Comparison of ENCODE assay signal across 2 cellular contexts in the genomic region with DNA sequence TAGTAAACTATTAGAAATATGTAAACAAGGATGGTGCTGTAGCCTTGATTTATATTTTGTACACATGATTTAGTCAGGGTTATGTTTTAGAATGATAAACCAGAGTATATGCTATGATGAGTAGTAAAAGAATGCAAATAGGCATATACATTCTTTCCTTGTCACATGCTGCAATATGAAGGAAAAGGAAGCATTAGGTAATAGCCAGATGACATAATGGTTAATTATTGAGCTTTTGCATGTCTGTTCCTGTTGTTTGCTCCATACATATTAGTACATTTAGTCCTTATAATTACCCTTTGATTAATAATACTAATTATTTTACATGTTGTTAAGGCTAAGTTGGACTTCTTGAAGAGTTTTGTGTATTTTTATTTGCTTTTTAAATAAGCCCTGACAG.
TF ChIP-seq lines count a peak whose summit lies in the region.

No MANE protein-coding gene starts in this region.

TF ChIP-seq in Ishikawa, 13 proteins besides CTCF, POLR2A, EP300 and RAD21:
- TF ChIP-seq, protein P1, sequence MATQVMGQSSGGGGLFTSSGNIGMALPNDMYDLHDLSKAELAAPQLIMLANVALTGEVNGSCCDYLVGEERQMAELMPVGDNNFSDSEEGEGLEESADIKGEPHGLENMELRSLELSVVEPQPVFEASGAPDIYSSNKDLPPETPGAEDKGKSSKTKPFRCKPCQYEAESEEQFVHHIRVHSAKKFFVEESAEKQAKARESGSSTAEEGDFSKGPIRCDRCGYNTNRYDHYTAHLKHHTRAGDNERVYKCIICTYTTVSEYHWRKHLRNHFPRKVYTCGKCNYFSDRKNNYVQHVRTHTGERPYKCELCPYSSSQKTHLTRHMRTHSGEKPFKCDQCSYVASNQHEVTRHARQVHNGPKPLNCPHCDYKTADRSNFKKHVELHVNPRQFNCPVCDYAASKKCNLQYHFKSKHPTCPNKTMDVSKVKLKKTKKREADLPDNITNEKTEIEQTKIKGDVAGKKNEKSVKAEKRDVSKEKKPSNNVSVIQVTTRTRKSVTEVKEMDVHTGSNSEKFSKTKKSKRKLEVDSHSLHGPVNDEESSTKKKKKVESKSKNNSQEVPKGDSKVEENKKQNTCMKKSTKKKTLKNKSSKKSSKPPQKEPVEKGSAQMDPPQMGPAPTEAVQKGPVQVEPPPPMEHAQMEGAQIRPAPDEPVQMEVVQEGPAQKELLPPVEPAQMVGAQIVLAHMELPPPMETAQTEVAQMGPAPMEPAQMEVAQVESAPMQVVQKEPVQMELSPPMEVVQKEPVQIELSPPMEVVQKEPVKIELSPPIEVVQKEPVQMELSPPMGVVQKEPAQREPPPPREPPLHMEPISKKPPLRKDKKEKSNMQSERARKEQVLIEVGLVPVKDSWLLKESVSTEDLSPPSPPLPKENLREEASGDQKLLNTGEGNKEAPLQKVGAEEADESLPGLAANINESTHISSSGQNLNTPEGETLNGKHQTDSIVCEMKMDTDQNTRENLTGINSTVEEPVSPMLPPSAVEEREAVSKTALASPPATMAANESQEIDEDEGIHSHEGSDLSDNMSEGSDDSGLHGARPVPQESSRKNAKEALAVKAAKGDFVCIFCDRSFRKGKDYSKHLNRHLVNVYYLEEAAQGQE (IDR thresholded peaks at IDR 0.05; ENCODE audit: low read depth), result no peak
- TF ChIP-seq ZBTB7A (IDR thresholded peaks at IDR 0.05; ENCODE audit: low read depth), result no peak
- no peak for TF ChIP-seq CEBPB (IDR thresholded peaks at IDR 0.05)
- no peak for TF ChIP-seq EGR1 (IDR thresholded peaks at IDR 0.05)
- TF ChIP-seq CREB1 (IDR thresholded peaks at IDR 0.05; ENCODE audit: low read depth), result no peak
- no peak for TF ChIP-seq FOXM1 (IDR thresholded peaks at IDR 0.05; ENCODE audit: borderline replicate concordance, low read depth)
- TF ChIP-seq, protein P2, sequence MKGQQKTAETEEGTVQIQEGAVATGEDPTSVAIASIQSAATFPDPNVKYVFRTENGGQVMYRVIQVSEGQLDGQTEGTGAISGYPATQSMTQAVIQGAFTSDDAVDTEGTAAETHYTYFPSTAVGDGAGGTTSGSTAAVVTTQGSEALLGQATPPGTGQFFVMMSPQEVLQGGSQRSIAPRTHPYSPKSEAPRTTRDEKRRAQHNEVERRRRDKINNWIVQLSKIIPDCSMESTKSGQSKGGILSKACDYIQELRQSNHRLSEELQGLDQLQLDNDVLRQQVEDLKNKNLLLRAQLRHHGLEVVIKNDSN (IDR thresholded peaks at IDR 0.05), result peak; percentile 39; the same call in 1 of the 2 replicates
- no peak for TF ChIP-seq MAX (IDR thresholded peaks at IDR 0.05)

TF ChIP-seq in GM12878, 131 proteins besides CTCF, POLR2A, EP300 and RAD21 (continued from another document):
- TF ChIP-seq ZBTB4 (CRISPR knock-in tag; IDR thresholded peaks at IDR 0.05) (no peak), STAT3 (IDR thresholded peaks at IDR 0.05; ENCODE audit: low read depth, low read length) (no peak), ETV6 (conservative IDR thresholded peaks at IDR 0.05 in 1 of 2, IDR thresholded peaks at IDR 0.05 in 1 of 2; ENCODE audit: borderline replicate concordance in 1 of 2, low read depth in 1 of 2) (no peak), SIN3A (IDR thresholded peaks at IDR 0.05; ENCODE audit: low read depth, low read length) (no peak)
- TF ChIP-seq, protein P3, sequence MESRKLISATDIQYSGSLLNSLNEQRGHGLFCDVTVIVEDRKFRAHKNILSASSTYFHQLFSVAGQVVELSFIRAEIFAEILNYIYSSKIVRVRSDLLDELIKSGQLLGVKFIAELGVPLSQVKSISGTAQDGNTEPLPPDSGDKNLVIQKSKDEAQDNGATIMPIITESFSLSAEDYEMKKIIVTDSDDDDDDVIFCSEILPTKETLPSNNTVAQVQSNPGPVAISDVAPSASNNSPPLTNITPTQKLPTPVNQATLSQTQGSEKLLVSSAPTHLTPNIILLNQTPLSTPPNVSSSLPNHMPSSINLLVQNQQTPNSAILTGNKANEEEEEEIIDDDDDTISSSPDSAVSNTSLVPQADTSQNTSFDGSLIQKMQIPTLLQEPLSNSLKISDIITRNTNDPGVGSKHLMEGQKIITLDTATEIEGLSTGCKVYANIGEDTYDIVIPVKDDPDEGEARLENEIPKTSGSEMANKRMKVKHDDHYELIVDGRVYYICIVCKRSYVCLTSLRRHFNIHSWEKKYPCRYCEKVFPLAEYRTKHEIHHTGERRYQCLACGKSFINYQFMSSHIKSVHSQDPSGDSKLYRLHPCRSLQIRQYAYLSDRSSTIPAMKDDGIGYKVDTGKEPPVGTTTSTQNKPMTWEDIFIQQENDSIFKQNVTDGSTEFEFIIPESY (IDR thresholded peaks at IDR 0.05), result no peak
- TF ChIP-seq, protein P4, sequence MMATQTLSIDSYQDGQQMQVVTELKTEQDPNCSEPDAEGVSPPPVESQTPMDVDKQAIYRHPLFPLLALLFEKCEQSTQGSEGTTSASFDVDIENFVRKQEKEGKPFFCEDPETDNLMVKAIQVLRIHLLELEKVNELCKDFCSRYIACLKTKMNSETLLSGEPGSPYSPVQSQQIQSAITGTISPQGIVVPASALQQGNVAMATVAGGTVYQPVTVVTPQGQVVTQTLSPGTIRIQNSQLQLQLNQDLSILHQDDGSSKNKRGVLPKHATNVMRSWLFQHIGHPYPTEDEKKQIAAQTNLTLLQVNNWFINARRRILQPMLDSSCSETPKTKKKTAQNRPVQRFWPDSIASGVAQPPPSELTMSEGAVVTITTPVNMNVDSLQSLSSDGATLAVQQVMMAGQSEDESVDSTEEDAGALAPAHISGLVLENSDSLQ (IDR thresholded peaks at IDR 0.05), result no peak
